ENCODE assay signal across 8 cellular contexts in the genomic region with DNA sequence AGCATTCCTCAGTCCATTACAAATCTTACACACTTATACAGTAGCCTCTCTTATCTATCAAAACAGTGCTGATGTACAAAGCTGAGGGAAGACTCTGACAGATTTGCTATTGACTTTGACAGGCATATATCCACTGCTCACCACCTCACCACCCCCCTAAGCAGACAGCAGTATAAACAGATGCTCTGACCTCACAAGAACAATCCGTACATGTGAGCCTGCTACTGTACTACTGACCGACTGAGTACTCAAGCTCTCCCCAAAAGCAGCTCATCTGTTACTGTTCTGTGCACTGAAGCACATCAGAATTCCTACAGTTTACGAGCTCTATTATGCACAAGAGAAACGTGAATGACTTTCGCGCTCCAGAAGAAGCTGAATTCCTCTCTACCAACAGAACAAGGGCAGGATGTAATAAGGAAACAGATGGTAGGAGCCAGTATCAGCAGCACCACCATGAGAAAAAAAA.
DNase-seq lines count a peak whose midpoint lies in the region; ATAC-seq lines count a peak whose summit lies in the region.

No MANE protein-coding gene starts in this region.

- no peaks in the 10 kb centered on the region for H3K4me1 Mint-ChIP-seq in activated T-cell treated with anti-CD3 and anti-CD28 coated beads, Interleukin-2, amount 50 U/mL, for 72 hours (ENCODE audit: low read depth)

- DNase-seq in NCI-H1417 treated with DMSO at 0.1 percent for 48 hours (lab: John Stamatoyannopoulos, UW) (peak; percentile 81), cerebellar nuclear complex (lab: John Stamatoyannopoulos, UW) (peak; percentile 48 to 62)
- DNase-seq in activated T-cell treated with anti-CD3 and anti-CD28 coated beads, Interleukin-2, amount 50 U/mL, for 72 hours, result no peak
- no peak for DNase-seq in activated CD4-positive, alpha-beta T cell treated with anti-CD3 and anti-CD28 coated beads for 1 hour

- no peaks in the 10 kb centered on the region for H3K36me3 Mint-ChIP-seq in activated T-cell treated with anti-CD3 and anti-CD28 coated beads, Interleukin-2, amount 50 U/mL, for 72 hours (ENCODE audit: insufficient read depth in 2 of 2)

- H3K4me2 ChIP-seq in BLaER1 treated with 17β-estradiol and CSF1 and Interleukin-3, amounts not matched to agents 10 nM and 100 nM, result peak overlapping the region in 9 of 11 experiments; percentile 1 to 57 (median 35); a peak in 16 of 22 replicates

- H3K27me3 Mint-ChIP-seq in activated T-cell treated with anti-CD3 and anti-CD28 coated beads, Interleukin-2, amount 50 U/mL, for 72 hours (ENCODE audit: low read depth), result no peaks in the 10 kb centered on the region

- no peaks in the 10 kb centered on the region for H3K27me3 ChIP-seq in BLaER1 treated with 17β-estradiol and CSF1 and Interleukin-3, amounts not matched to agents 10 nM and 100 nM
- no peaks in the 10 kb centered on the region for H3K27me3 ChIP-seq in muscle layer of duodenum (ENCODE audit: low read depth, low read length)

- H3K9me3 ChIP-seq in BLaER1 treated with 17β-estradiol and CSF1 and Interleukin-3, amounts not matched to agents 10 nM and 100 nM (replicated peaks in 1 of 11), result peaks cover 0 to 2% (median 0%) of the 10 kb centered on the region in 11 experiments; a peak in 4 of 22 replicates
- H3K9me3 ChIP-seq in muscle layer of duodenum (ENCODE audit: control insufficient read depth in 1 of 2, low read length in 2 of 2), result no peaks in the 10 kb centered on the region

- no peaks in the 10 kb centered on the region for H4K20me1 ChIP-seq in BLaER1 treated with 17β-estradiol and CSF1 and Interleukin-3, amounts not matched to agents 10 nM and 100 nM

- no peaks in the 10 kb centered on the region for H3K9me3 Mint-ChIP-seq in activated T-cell treated with anti-CD3 and anti-CD28 coated beads, Interleukin-2, amount 50 U/mL, for 72 hours

- H3K9ac ChIP-seq in BLaER1 treated with 17β-estradiol and CSF1 and Interleukin-3, amounts not matched to agents 10 nM and 100 nM, result no peak overlapping the region

- H3K27ac Mint-ChIP-seq in activated T-cell treated with anti-CD3 and anti-CD28 coated beads, Interleukin-2, amount 50 U/mL, for 72 hours, result no peak overlapping the region

- H3K27ac ChIP-seq in BLaER1 treated with 17β-estradiol and CSF1 and Interleukin-3, amounts not matched to agents 10 nM and 100 nM, result no peak overlapping the region
- no peak overlapping the region for H3K27ac ChIP-seq in muscle layer of duodenum (ENCODE audit: low read length)

- peaks cover 0 to 15% (median 11%) of the 10 kb centered on the region in 10 experiments; a peak in 13 of 20 replicates for H3K4me1 ChIP-seq in BLaER1 treated with 17β-estradiol and CSF1 and Interleukin-3, amounts not matched to agents 10 nM and 100 nM
- H3K4me1 ChIP-seq in muscle layer of duodenum (ENCODE audit: control insufficient read depth in 1 of 2, insufficient read depth in 2 of 2, low read length in 2 of 2), result no peaks in the 10 kb centered on the region

- H3K4me3 Mint-ChIP-seq in activated T-cell treated with anti-CD3 and anti-CD28 coated beads, Interleukin-2, amount 50 U/mL, for 72 hours, result no peak overlapping the region

- no peak overlapping the region for H3K4me3 ChIP-seq in BLaER1 treated with 17β-estradiol and CSF1 and Interleukin-3, amounts not matched to agents 10 nM and 100 nM
- H3K4me3 ChIP-seq in muscle layer of duodenum (ENCODE audit: low read depth in 1 of 2, low read length in 2 of 2), result peak overlapping the region; percentile 41 to 53

- H3K36me3 ChIP-seq in BLaER1 treated with 17β-estradiol and CSF1 and Interleukin-3, amounts not matched to agents 10 nM and 100 nM, result no peaks in the 10 kb centered on the region
- H3K36me3 ChIP-seq in muscle layer of duodenum (ENCODE audit: control insufficient read depth in 1 of 2, insufficient read depth in 2 of 2, low read length in 2 of 2), result no peaks in the 10 kb centered on the region

- ATAC-seq in HG03439 (IDR thresholded peaks at IDR 0.05; ENCODE audit: unreplicated experiment) (no peak), HG03196 (IDR thresholded peaks at IDR 0.05; ENCODE audit: unreplicated experiment) (no peak)
- ATAC-seq in activated T-cell treated with anti-CD3 and anti-CD28 coated beads, Interleukin-2, amount 50 U/mL, for 72 hours (replicated peaks in 1 of 2), result no peak

Comparison
In these comparisons a context has a peak if more than half of its experiments do, and no peak if none do; other contexts are left out.
1. H3K4me3 ChIP-seq: peak in muscle layer of duodenum (2 of 2); none in BLaER1 treated with 17β-estradiol and CSF1 and Interleukin-3, amounts not matched to agents 10 nM and 100 nM (0 of 10).
2. DNase-seq: peak in NCI-H1417 treated with DMSO at 0.1 percent for 48 hours (single experiment) and cerebellar nuclear complex (2 of 2); none in activated T-cell treated with anti-CD3 and anti-CD28 coated beads, Interleukin-2, amount 50 U/mL, for 72 hours (0 of 2) and activated CD4-positive, alpha-beta T cell treated with anti-CD3 and anti-CD28 coated beads for 1 hour (single experiment).